14 cellular contexts compared by ENCODE assay signal in the genomic region with DNA sequence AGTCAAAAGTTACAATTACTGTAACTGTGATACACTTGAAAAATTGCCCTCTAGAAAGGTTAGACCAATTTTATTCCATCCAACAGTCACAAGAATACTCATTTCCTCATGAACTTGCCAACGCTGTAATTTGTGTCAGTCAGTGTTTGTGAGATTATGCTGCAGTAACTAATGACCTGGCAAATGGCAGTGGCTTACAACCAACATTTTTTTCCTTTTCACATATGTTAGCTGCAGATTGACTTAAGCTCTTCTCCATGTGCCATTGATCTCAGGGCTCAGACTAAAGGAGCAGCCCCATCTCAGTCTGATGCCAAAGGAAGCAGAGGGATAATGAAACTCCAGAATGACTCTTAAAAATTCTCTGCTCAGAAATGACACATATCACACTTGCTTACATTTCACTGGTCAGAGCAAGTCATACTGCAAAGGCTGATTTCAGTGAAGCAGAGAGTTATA.
DNase-seq lines count a peak whose midpoint lies in the region; ATAC-seq, FAIRE-seq and TF ChIP-seq lines count a peak whose summit lies in the region.
"Had no signal": no experiment of that assay in that cellular context is flagged by ENCODE, and none has a peak within 500 bp of the region (broad histone marks: within the 10 kb centered on the region; RNA-seq: fewer than 3 reads in every experiment).

No MANE protein-coding gene starts in this region.

- DNase-seq in D721Med (ENCODE audit: insufficient read length, low spot score) (no peak), IMR-90 (peak; percentile 22), fibroblast of peridontal ligament (ENCODE audit: extremely low read depth) (peak; percentile 69), left colon (no peak), epidermal melanocyte (ENCODE audit: insufficient read length, low spot score) (no peak), activated gamma-delta T cell (lab: John Stamatoyannopoulos, UW) (no peak), LoVo (ENCODE audit: low spot score) (no peak)
- DNase-seq: foreskin keratinocyte; HFFc6; occipital lobe; stimulated activated CD4-positive, alpha-beta T cell treated with anti-CD3 and anti-CD28 coated beads, Interleukin-4, amount 100 ng/mL, for 1 hour had no signal

- POLR2A ChIA-PET in IMR-90 (lab: Charles Lee; ENCODE audit: unreplicated experiment) = no interaction called here

- TF ChIP-seq CTCF in D721Med (IDR thresholded peaks at IDR 0.05; ENCODE audit: insufficient read depth, missing control alignments) (no peak), IMR-90 (conservative IDR thresholded peaks at IDR 0.05; ENCODE audit: low read depth, low read length) (no peak)

- peak; percentile 11 for FAIRE-seq in D721Med (lab: Jason Lieb, UNC)
- FAIRE-seq: keratinocyte had no signal

- H3K9me1 ChIP-seq in IMR-90 (ENCODE audit: insufficient read depth, low read length) = 0 out of 2 replicates have a peak, but pooled peaks cover 2% of the 10 kb centered on the region

- no peak overlapping the region; the same call in 1 of the 2 replicates for H3K56ac ChIP-seq in IMR-90 (ENCODE audit: extremely low read depth, insufficient read depth, low read length)

- no CpG with 5 or more reads among the region's 1 CpG for WGBS in IMR-90 (ENCODE audit: extremely low coverage in 2 of 2, insufficient read length in 1 of 2), 2 experiments

- no peak overlapping the region for H2AFZ ChIP-seq in IMR-90 (replicated peaks; ENCODE audit: low read length, poor library complexity)

- peaks cover 9% of the 10 kb centered on the region for H3K4me1 ChIP-seq in IMR-90 (ENCODE audit: control insufficient read depth, insufficient read depth, low read length)
- H3K4me1 ChIP-seq: foreskin keratinocyte had no signal

- no peak for TF ChIP-seq POLR2A in IMR-90 (IDR thresholded peaks at IDR 0.05; ENCODE audit: low read depth, low read length)

- H3K23ac ChIP-seq in IMR-90 (ENCODE audit: low read depth, low read length) = peak overlapping the region; percentile 39; the same call in 1 of the 2 replicates

- H3K4me3 ChIP-seq in IMR-90 (ENCODE audit: insufficient read depth, low read depth, low read length) = no peak overlapping the region

- H4K20me1 ChIP-seq in IMR-90 (ENCODE audit: insufficient read depth, low read length) = no peaks in the 10 kb centered on the region

- no peak overlapping the region; the same call in 1 of the 2 replicates for H3K18ac ChIP-seq in IMR-90 (ENCODE audit: low read depth, low read length)

- H2AK5ac ChIP-seq in IMR-90 (ENCODE audit: low read depth, low read length) = peak overlapping the region; percentile 7; the same call in 1 of the 2 replicates

- no peak for TF ChIP-seq RAD21 in IMR-90 (IDR thresholded peaks at IDR 0.05; ENCODE audit: low read length)

- H2BK5ac ChIP-seq in IMR-90 (ENCODE audit: low read depth, low read length, poor library complexity, severe bottlenecking) = no peak overlapping the region

- peak overlapping the region; percentile 7; the same call in 1 of the 2 replicates for H3K4me2 ChIP-seq in IMR-90 (ENCODE audit: low read depth, low read length)

- in situ Hi-C loops in IMR-90 (cut with MboI; ENCODE audit: low sequenced_read_pairs) = no loop called here

- no peaks in the 10 kb centered on the region for H3K27me3 ChIP-seq in IMR-90 (ENCODE audit: control insufficient read depth, insufficient read depth, low read length)

- intact Hi-C loops in IMR-90 (cut with micrococcal nuclease) (no loop called here), left colon (cut with DNase I, micrococcal nuclease) (no loop called here)

- no peak overlapping the region for H4K91ac ChIP-seq in IMR-90 (ENCODE audit: insufficient read depth, low read depth, low read length)

- BruUV-seq in IMR-90 (replicated peaks; lab: Mats Ljungman, UMichigan) = no TSS peak

- 0 out of 2 replicates have a peak overlapping the region, but pooled peaks have one; percentile 61 for H3K14ac ChIP-seq in IMR-90 (replicated peaks; ENCODE audit: low read depth, low read length)

- H4K8ac ChIP-seq in IMR-90 (ENCODE audit: low read depth in 2 of 2, low read length in 2 of 2) = no peak overlapping the region

- H4K5ac ChIP-seq in IMR-90 (ENCODE audit: low read depth, low read length) = no peak overlapping the region

- no peak overlapping the region for H2AK9ac ChIP-seq in IMR-90 (replicated peaks; ENCODE audit: low read depth, low read length, poor library complexity)

- no peaks in the 10 kb centered on the region for H3K79me1 ChIP-seq in IMR-90 (ENCODE audit: low read depth in 1 of 2, low read length in 2 of 2)

- H2BK120ac ChIP-seq in IMR-90 (ENCODE audit: low read depth, low read length) = no peak overlapping the region

- CTCF ChIA-PET in IMR-90 (lab: Yijun Ruan, JAX) = no interaction called here

- ATAC-seq in GM18858 (IDR thresholded peaks at IDR 0.05; ENCODE audit: unreplicated experiment) (peak; percentile 63), IMR-90 (ENCODE audit: low read depth) (no peak), left colon (no peak)
- ATAC-seq: foreskin keratinocyte had no signal

- no peak overlapping the region for H3K9ac ChIP-seq in IMR-90 (ENCODE audit: low read depth, low read length)

- H2BK20ac ChIP-seq in IMR-90 (ENCODE audit: low read depth, low read length) = peak overlapping the region; percentile 55; the same call in 1 of the 2 replicates

- dilution Hi-C loops in IMR-90 (cut with HindIII; ENCODE audit: low sequenced_read_pairs, unreplicated experiment) = no loop called here

- no peak overlapping the region for H3K4ac ChIP-seq in IMR-90 (ENCODE audit: low read depth, low read length)

- no peak overlapping the region for H3K27ac ChIP-seq in IMR-90 (ENCODE audit: insufficient read depth, low read length)
- H3K27ac ChIP-seq: foreskin keratinocyte, HL-60 had no signal

- H3K36me3 ChIP-seq in IMR-90 (ENCODE audit: control insufficient read depth, insufficient read depth, low read length) = no peaks in the 10 kb centered on the region

- no peak overlapping the region for H2BK15ac ChIP-seq in IMR-90 (ENCODE audit: low read depth, low read length)

- no peaks in the 10 kb centered on the region for H3K9me3 ChIP-seq in IMR-90 (ENCODE audit: control insufficient read depth, insufficient read depth, low read length)

TF ChIP-seq in IMR-90, 13 proteins besides CTCF, POLR2A, EP300 and RAD21:
- TF ChIP-seq, protein P1, sequence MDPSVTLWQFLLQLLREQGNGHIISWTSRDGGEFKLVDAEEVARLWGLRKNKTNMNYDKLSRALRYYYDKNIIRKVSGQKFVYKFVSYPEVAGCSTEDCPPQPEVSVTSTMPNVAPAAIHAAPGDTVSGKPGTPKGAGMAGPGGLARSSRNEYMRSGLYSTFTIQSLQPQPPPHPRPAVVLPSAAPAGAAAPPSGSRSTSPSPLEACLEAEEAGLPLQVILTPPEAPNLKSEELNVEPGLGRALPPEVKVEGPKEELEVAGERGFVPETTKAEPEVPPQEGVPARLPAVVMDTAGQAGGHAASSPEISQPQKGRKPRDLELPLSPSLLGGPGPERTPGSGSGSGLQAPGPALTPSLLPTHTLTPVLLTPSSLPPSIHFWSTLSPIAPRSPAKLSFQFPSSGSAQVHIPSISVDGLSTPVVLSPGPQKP (IDR thresholded peaks at IDR 0.05; ENCODE audit: borderline replicate concordance, low read depth, low read length) = no peak
- no peak for TF ChIP-seq SMC3 (IDR thresholded peaks at IDR 0.05; ENCODE audit: low read depth, low read length)
- TF ChIP-seq MXI1 (IDR thresholded peaks at IDR 0.05; ENCODE audit: borderline replicate concordance, low read depth, low read length) = no peak
- no peak for TF ChIP-seq CEBPB (IDR thresholded peaks at IDR 0.05; ENCODE audit: low read depth, low read length)
- TF ChIP-seq CHD1 (IDR thresholded peaks at IDR 0.05; ENCODE audit: low read depth, low read length) = no peak
- TF ChIP-seq MAZ (IDR thresholded peaks at IDR 0.05; ENCODE audit: borderline replicate concordance, low read depth, low read length) = no peak
- no peak for TF ChIP-seq RCOR1 (IDR thresholded peaks at IDR 0.05; ENCODE audit: insufficient replicate concordance, low read length)
- no peak for TF ChIP-seq MAFK (IDR thresholded peaks at IDR 0.05; ENCODE audit: low read depth, low read length)
- no peak for TF ChIP-seq RFX5 (IDR thresholded peaks at IDR 0.05; ENCODE audit: low read depth, low read length)
- TF ChIP-seq NFE2L2 (IDR thresholded peaks at IDR 0.05; ENCODE audit: low read depth, low read length) = no peak
- TF ChIP-seq, protein P2, sequence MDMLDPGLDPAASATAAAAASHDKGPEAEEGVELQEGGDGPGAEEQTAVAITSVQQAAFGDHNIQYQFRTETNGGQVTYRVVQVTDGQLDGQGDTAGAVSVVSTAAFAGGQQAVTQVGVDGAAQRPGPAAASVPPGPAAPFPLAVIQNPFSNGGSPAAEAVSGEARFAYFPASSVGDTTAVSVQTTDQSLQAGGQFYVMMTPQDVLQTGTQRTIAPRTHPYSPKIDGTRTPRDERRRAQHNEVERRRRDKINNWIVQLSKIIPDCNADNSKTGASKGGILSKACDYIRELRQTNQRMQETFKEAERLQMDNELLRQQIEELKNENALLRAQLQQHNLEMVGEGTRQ (IDR thresholded peaks at IDR 0.05; ENCODE audit: low read depth, low read length) = no peak
- TF ChIP-seq FOS (IDR thresholded peaks at IDR 0.05; ENCODE audit: low read depth, low read length) = no peak
- no peak for TF ChIP-seq BHLHE40 (IDR thresholded peaks at IDR 0.05; ENCODE audit: low read depth, low read length)

Comparison
In these comparisons a context has a peak if more than half of its experiments do, and no peak if none do; other contexts are left out.
1. DNase-seq: peak in IMR-90 (single experiment) and fibroblast of peridontal ligament (single experiment); none in D721Med (single experiment), left colon (0 of 2), epidermal melanocyte (single experiment), activated gamma-delta T cell (single experiment) and LoVo (single experiment).